In the genomic region with DNA sequence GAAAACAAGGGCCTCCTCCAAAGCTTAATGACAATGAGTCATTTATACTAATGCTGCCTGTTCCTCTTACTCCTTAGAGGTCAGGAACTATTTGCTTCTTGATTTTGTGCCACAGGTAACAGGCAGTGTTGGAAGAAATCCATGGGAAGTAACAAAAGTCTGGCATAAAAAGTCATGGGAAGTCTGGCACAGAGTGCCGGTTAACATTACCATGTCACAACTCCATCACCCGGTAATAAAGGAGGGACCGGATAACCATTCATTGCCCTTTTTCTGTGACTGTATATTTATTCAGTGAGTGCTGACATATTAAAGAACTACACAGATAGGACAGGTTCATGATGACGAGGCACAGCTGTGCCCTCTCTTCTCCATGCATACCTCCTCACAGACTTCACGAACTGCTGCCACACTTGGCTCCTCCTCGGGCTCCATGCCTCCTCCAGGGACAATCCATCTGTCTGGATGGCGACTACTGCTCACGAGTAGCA, we compare ENCODE assay signal across 16 cellular contexts. TPM values are rescaled to one million over a fixed set of nuclear protein-coding genes. Genes with fewer than 3 reads are reported as not detected.
DNase-seq lines count a peak whose midpoint lies in the region; ATAC-seq, FAIRE-seq and TF ChIP-seq lines count a peak whose summit lies in the region.
"Had no signal": no experiment of that assay in that cellular context is flagged by ENCODE, and none has a peak within 500 bp of the region (broad histone marks: within the 10 kb centered on the region; RNA-seq: fewer than 3 reads in every experiment).

No MANE protein-coding gene starts in this region.

- H3K27me3 ChIP-seq in astrocyte (ENCODE audit: insufficient read depth, low read length) (no peaks in the 10 kb centered on the region), gastrocnemius medialis (no peaks in the 10 kb centered on the region)
- H3K27me3 ChIP-seq: foreskin keratinocyte, tibial nerve had no signal

- H3K9ac ChIP-seq in astrocyte (ENCODE audit: low read length): no peak overlapping the region

- no peak for FAIRE-seq in astrocyte (lab: Jason Lieb, UNC)
- FAIRE-seq: RCC 7860 had no signal

- H2AFZ ChIP-seq in astrocyte (ENCODE audit: low read depth, low read length): no peak overlapping the region

- peaks cover 8% of the 10 kb centered on the region for H3K4me1 ChIP-seq in astrocyte (ENCODE audit: insufficient read depth, low read length)
- H3K4me1 ChIP-seq in gastrocnemius medialis: peaks cover 67 to 74% of the 10 kb centered on the region in 2 donors

- no peak overlapping the region for H3K27ac ChIP-seq in astrocyte (ENCODE audit: low read depth, low read length)
- H3K27ac ChIP-seq in gastrocnemius medialis: peak overlapping the region; percentile 72 to 90 (median 76)
- H3K27ac ChIP-seq: foreskin keratinocyte had no signal

- H3K4me3 ChIP-seq in astrocyte (ENCODE audit: insufficient read depth, low read depth, low read length) (no peak overlapping the region), gastrocnemius medialis (no peak overlapping the region)
- H3K4me3 ChIP-seq: tibial nerve had no signal

- ATAC-seq in left cardiac atrium (peak; percentile 48 to 76), gastrocnemius medialis (peak; percentile 89 to 97), T-helper 17 cell (no peak), GM18511 (IDR thresholded peaks at IDR 0.05; ENCODE audit: unreplicated experiment) (no peak), HG02884 (IDR thresholded peaks at IDR 0.05; ENCODE audit: unreplicated experiment) (no peak)
- ATAC-seq: foreskin keratinocyte had no signal

- H3K36me3 Mint-ChIP-seq in astrocyte (ENCODE audit: low read depth, unreplicated experiment) (peaks cover 14% of the 10 kb centered on the region), T-helper 17 cell (ENCODE audit: low read depth) (peaks cover 3% of the 10 kb centered on the region)

- in situ Hi-C loops in gastrocnemius medialis (cut with MboI; ENCODE audit: low sequenced_read_pairs in 4 of 4): no loop called here

- peak overlapping the region; percentile 11 for H3K4me2 ChIP-seq in astrocyte (ENCODE audit: low read length)

- intact Hi-C loops in left cardiac atrium (cut with DNase I): loop anchor here in 1 of 2 donors (5.0 kb wide), 1 partner anchor 51 kb away; the partner anchor contains the start of gene NUDT3
- intact Hi-C loops in gastrocnemius medialis (cut with DNase I; ENCODE audit: low total_unique reads): no loop called here

- H3K4me3 Mint-ChIP-seq in astrocyte (ENCODE audit: unreplicated experiment) (no peak overlapping the region), T-helper 17 cell (no peak overlapping the region)
- H3K4me3 Mint-ChIP-seq: activated CD4-positive, alpha-beta T cell treated with anti-CD3 and anti-CD28 coated beads, Interleukin-2, amount 10 ng/mL, durations not matched to agents 7 days and 5 days; activated naive CD8-positive, alpha-beta T cell treated with anti-CD3 and anti-CD28 coated beads for 36 hours had no signal

- H3K9me3 ChIP-seq in astrocyte (ENCODE audit: insufficient read depth, low read depth, low read length) (no peaks in the 10 kb centered on the region), gastrocnemius medialis (no peaks in the 10 kb centered on the region), T-helper 17 cell (ENCODE audit: control insufficient read depth, low read length, poor library complexity, severe bottlenecking) (no peaks in the 10 kb centered on the region)
- H3K9me3 ChIP-seq: tibial nerve had no signal

- peaks cover 8% of the 10 kb centered on the region for H3K36me3 ChIP-seq in astrocyte (ENCODE audit: insufficient read depth, low read length)
- no peaks in the 10 kb centered on the region for H3K36me3 ChIP-seq in gastrocnemius medialis

- H3K4me1 Mint-ChIP-seq in astrocyte (ENCODE audit: low read depth, unreplicated experiment) (peaks cover 5% of the 10 kb centered on the region), T-helper 17 cell (peaks cover 41% of the 10 kb centered on the region)

- TF ChIP-seq CTCF in astrocyte (IDR thresholded peaks at IDR 0.05; ENCODE audit: insufficient read depth, low read depth, low read length) (no peak), gastrocnemius medialis (IDR thresholded peaks at IDR 0.05 in 4 of 5, conservative IDR thresholded peaks at IDR 0.05 in 1 of 5) (no peak)

- H3K27me3 Mint-ChIP-seq in astrocyte (ENCODE audit: low read depth, unreplicated experiment) (no peaks in the 10 kb centered on the region), T-helper 17 cell (no peaks in the 10 kb centered on the region)
- H3K27me3 Mint-ChIP-seq: activated CD4-positive, alpha-beta T cell treated with anti-CD3 and anti-CD28 coated beads, Interleukin-2, amount 10 ng/mL, durations not matched to agents 7 days and 5 days; activated naive CD8-positive, alpha-beta T cell treated with anti-CD3 and anti-CD28 coated beads for 36 hours had no signal

- DNase-seq in H4 (ENCODE audit: low spot score): peak; percentile 75
- peak; percentile 67 for DNase-seq in astrocyte (ENCODE audit: low read depth)
- no peak for DNase-seq in left cardiac atrium
- DNase-seq in gastrocnemius medialis: peak; percentile 47 to 65
- no peak for DNase-seq in T-helper 17 cell
- no peak for DNase-seq in NCI-H1694 treated with DMSO at 0.1 percent for 48 hours (lab: John Stamatoyannopoulos, UW)
- DNase-seq: activated CD4-positive, alpha-beta T cell treated with anti-CD3 and anti-CD28 coated beads, Interleukin-2, amount 10 ng/mL, durations not matched to agents 7 days and 5 days; activated naive CD8-positive, alpha-beta T cell treated with anti-CD3 and anti-CD28 coated beads for 36 hours; DMS53; NCI-H2029 treated with DMSO at 0.1 percent for 48 hours; stimulated activated CD4-positive, alpha-beta T cell treated with anti-CD3 and anti-CD28 coated beads, Interleukin-4, amount 100 ng/mL, for 4 hours had no signal

- H3K27ac Mint-ChIP-seq in astrocyte (ENCODE audit: unreplicated experiment): no peak overlapping the region
- no peak overlapping the region for H3K27ac Mint-ChIP-seq in T-helper 17 cell
- H3K27ac Mint-ChIP-seq: activated CD4-positive, alpha-beta T cell treated with anti-CD3 and anti-CD28 coated beads, Interleukin-2, amount 10 ng/mL, durations not matched to agents 7 days and 5 days; activated naive CD8-positive, alpha-beta T cell treated with anti-CD3 and anti-CD28 coated beads for 36 hours had no signal

- no peaks in the 10 kb centered on the region for H3K9me3 Mint-ChIP-seq in astrocyte (ENCODE audit: unreplicated experiment)
- H3K9me3 Mint-ChIP-seq: activated naive CD8-positive, alpha-beta T cell treated with anti-CD3 and anti-CD28 coated beads for 36 hours had no signal

- H4K20me1 ChIP-seq in astrocyte (ENCODE audit: insufficient read depth, low read length): peaks cover 87% of the 10 kb centered on the region

- peaks cover 64% of the 10 kb centered on the region for H3K79me2 ChIP-seq in astrocyte (ENCODE audit: insufficient read depth, low read length)

- no peak for TF ChIP-seq POLR2A in gastrocnemius medialis (IDR thresholded peaks at IDR 0.05)

RNA-seq across cellular contexts. Expression of gene NUDT3, which starts 50.9 kb away (rescaled TPM):
- total RNA-seq in H4 (2014; rRNA removed; shearing (Covaris generic)): 8.1 and 11.5 TPM in 2 replicates
- total RNA-seq in astrocyte: 16.3 and 16.7 TPM in 2 replicates
- total RNA-seq in left cardiac atrium: 10 to 100 TPM; 36.6 to 53.6 TPM
- 10 to 100 TPM; 40.0 to 71.9 (median 50.6) TPM for total RNA-seq in gastrocnemius medialis
- total RNA-seq in T-helper 17 cell: 10 to 100 TPM; 21.1 to 23.2 TPM

Comparison
In these comparisons a context has a peak if more than half of its experiments do, and no peak if none do; other contexts are left out.
1. DNase-seq: peak in H4 (single experiment), astrocyte (single experiment) and gastrocnemius medialis (2 of 2); none in left cardiac atrium (single experiment), T-helper 17 cell (0 of 3) and NCI-H1694 treated with DMSO at 0.1 percent for 48 hours (single experiment).
2. ATAC-seq: peak in left cardiac atrium (2 of 2) and gastrocnemius medialis (2 of 2); none in T-helper 17 cell (single experiment), GM18511 (single experiment) and HG02884 (single experiment).